In genomic region chr14:95213774-95214173, GRCh38 we compare ENCODE assay signal across 25 cellular contexts.
"Had no signal": no experiment of that assay in that cellular context is flagged by ENCODE, and none has a peak within 500 bp of the region (broad histone marks: within the 10 kb centered on the region; RNA-seq: fewer than 3 reads in every experiment).

No MANE protein-coding gene starts in this region.

- H3K9me3 ChIP-seq: body of pancreas, MG63 had no signal

- H3K27ac Mint-ChIP-seq: activated naive CD4-positive, alpha-beta T cell treated with anti-CD3 and anti-CD28 coated beads for 36 hours; T-helper 17 cell; WTC11 had no signal

- H3K4me3 ChIP-seq: body of pancreas, MG63, SK-N-MC had no signal

- FAIRE-seq: bronchial epithelial cell had no signal

- H3K36me3 ChIP-seq: MG63 had no signal

- H3K36me3 Mint-ChIP-seq: WTC11 had no signal

- H3K27ac ChIP-seq: SK-N-MC had no signal

- H3K4me3 Mint-ChIP-seq: activated naive CD4-positive, alpha-beta T cell treated with anti-CD3 and anti-CD28 coated beads for 36 hours; activated T-cell treated with anti-CD3 and anti-CD28 coated beads, Interleukin-2, amount 50 U/mL, for 4 hours; T-helper 17 cell; WTC11 had no signal

- H3K9me3 Mint-ChIP-seq: activated naive CD4-positive, alpha-beta T cell treated with anti-CD3 and anti-CD28 coated beads for 36 hours; activated T-cell treated with anti-CD3 and anti-CD28 coated beads, Interleukin-2, amount 50 U/mL, for 4 hours; WTC11 had no signal

- DNase-seq: activated CD4-positive, alpha-beta T cell treated with anti-CD3 and anti-CD28 coated beads for 48 hours; activated CD4-positive, alpha-beta T cell treated with anti-CD3 and anti-CD28 coated beads, Interleukin-2, amount 50 U/mL, for 4 hours; activated CD4-positive, CD25-positive, alpha-beta regulatory T cell treated with anti-CD3 and anti-CD28 coated beads, Interleukin-2, amount 50 U/mL, for 72 hours; activated effector memory CD4-positive, alpha-beta T cell treated with anti-CD3 and anti-CD28 coated beads, Interleukin-2, amount 50 U/mL, for 16 hours; activated naive CD4-positive, alpha-beta T cell treated with anti-CD3 and anti-CD28 coated beads for 36 hours; activated T-cell treated with anti-CD3 and anti-CD28 coated beads, Interleukin-2, amount 50 U/mL, for 4 hours; aorta; body of pancreas; central memory CD4-positive, alpha-beta T cell; MG63; MV-4-11; NCI-H1092 treated with DMSO at 0.1 percent for 48 hours; NCI-H1417 treated with DMSO at 0.1 percent for 48 hours; NCI-H1694; NCI-H2029; NCI-H510A treated with DMSO at 0.1 percent for 48 hours; NCI-H69; NK-92 treated with Interleukin-12 subunit alpha and Interleukin-12 subunit beta, amount 100 ng/mL, for 24 hours; OCI-M1; RPMI8226; T-helper 17 cell; T-helper 9 cell had no signal

- H3K4me1 Mint-ChIP-seq: T-helper 17 cell had no signal
